In genomic region chr9:121354141-121354540, GRCh38 we compare ENCODE assay signal across 1 cellular context.
TF ChIP-seq lines count a peak whose summit lies in the region.

No MANE protein-coding gene starts in this region.

TF ChIP-seq in GM23338, 12 proteins besides CTCF, POLR2A, EP300 and RAD21 (continued from another document):
- no peak for TF ChIP-seq ZNF462 (CRISPR knock-in tag; IDR thresholded peaks at IDR 0.05)
- TF ChIP-seq ZNF331 (CRISPR knock-in tag; IDR thresholded peaks at IDR 0.05; ENCODE audit: low read depth), result no peak
- no peak for TF ChIP-seq ZNF114 (CRISPR knock-in tag; IDR thresholded peaks at IDR 0.05)
TF ChIP-seq in GM23338: peak in this region for 0.
